14 cellular contexts compared by ENCODE assay signal in the genomic region with DNA sequence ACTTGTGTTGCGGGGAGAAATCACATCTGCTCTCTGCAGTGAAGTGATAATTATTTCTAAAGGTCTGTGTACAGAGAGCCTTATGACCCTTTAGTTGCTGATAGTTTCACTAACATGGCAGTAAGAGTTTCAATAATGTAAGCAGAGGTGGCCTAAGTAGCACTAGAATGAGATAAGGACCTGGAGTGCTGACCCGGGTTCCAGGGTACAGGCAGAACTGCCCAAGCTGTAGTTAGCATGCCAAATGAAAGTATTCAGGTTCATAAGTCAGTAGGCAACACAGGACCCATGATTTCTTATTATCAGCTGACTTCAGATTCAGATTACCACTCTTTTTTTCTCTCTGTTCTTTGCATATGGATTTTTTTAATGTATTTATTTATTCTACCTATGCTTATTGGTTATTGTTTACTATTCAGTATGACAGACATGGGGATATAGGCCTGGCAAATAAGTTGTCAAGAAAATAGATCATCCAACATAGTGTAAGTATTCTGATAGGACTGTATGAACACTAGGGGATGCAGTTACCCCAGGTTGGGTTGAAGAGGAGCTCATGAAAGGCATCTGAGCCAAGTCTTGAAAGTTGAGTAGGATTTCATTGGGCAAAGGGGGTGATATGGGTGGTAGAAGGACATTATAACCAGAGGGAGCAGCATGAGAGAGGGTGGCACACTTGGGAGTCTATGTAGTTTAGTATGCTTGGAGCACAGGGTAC.
DNase-seq lines count a peak whose midpoint lies in the region; ATAC-seq, FAIRE-seq and TF ChIP-seq lines count a peak whose summit lies in the region.
"Had no signal": no experiment of that assay in that cellular context is flagged by ENCODE, and none has a peak within 500 bp of the region (broad histone marks: within the 10 kb centered on the region; RNA-seq: fewer than 3 reads in every experiment).

No MANE protein-coding gene starts in this region.

- DNase-seq in COR-L47 (lab: John Stamatoyannopoulos, UW) (peak; percentile 3), GM23338 (ENCODE audit: low spot score) (peak; percentile 23), PC-3 (peak; percentile 25), keratinocyte (ENCODE audit: low read depth, low spot score) (no peak), PC-9 (no peak), mesenteric fat pad (ENCODE audit: low spot score) (no peak)
- no peak for DNase-seq in stimulated activated CD4-positive, alpha-beta T cell treated with anti-CD3 and anti-CD28 coated beads, Interleukin-12 subunit alpha, Interleukin-12 subunit beta, amount 100 ng/mL, for 4 hours
- no peak for DNase-seq in stimulated activated naive CD4-positive, alpha-beta T cell treated with Interleukin-2 at 50 U/mL for 16 hours (lab: John Stamatoyannopoulos, UW)
- DNase-seq: anterior cingulate cortex; CD4-positive, CD25-positive, alpha-beta regulatory T cell; foreskin fibroblast; islet precursor cell had no signal

- no peak overlapping the region for H3K4me3 Mint-ChIP-seq in GM23338
- H3K4me3 Mint-ChIP-seq: CD4-positive, CD25-positive, alpha-beta regulatory T cell; natural killer cell treated with Interleukin-12 subunit alpha and Interleukin-12 subunit beta and Interleukin-15 and Interleukin-18, amount 100 ng/mL, for 72 hours; T-helper 2 cell treated with Interferon-gamma antibody and Interleukin-4, amounts not matched to agents 5 μg/mL and 100 μg/mL, for 36 hours had no signal

- H3K79me2 ChIP-seq in GM23338 (replicated peaks; ENCODE audit: insufficient read depth) (no peaks in the 10 kb centered on the region), PC-3 (ENCODE audit: low read length) (no peaks in the 10 kb centered on the region), keratinocyte (ENCODE audit: control insufficient read depth, insufficient read depth, low read length) (no peaks in the 10 kb centered on the region), PC-9 (ENCODE audit: low read depth) (no peaks in the 10 kb centered on the region)

- H3K27ac ChIP-seq in GM23338 (ENCODE audit: low read depth), result no peak overlapping the region
- no peak overlapping the region for H3K27ac ChIP-seq in PC-3 (ENCODE audit: low read length)
- no peak overlapping the region for H3K27ac ChIP-seq in keratinocyte (ENCODE audit: control insufficient read depth, insufficient read depth, low read length)
- H3K27ac ChIP-seq in PC-9, result no peak overlapping the region

- peak; percentile 44 to 73 for TF ChIP-seq CTCF in GM23338 (conservative IDR thresholded peaks at IDR 0.05; ENCODE audit: low read depth in 2 of 2)
- 0 out of 2 replicates have a peak, but pooled peaks have one; percentile 31 for TF ChIP-seq CTCF in PC-3 (conservative IDR thresholded peaks at IDR 0.05; ENCODE audit: low read depth, low read length)
- TF ChIP-seq CTCF in keratinocyte (optimal IDR thresholded peaks at IDR 0.05 in 1 of 3, IDR thresholded peaks at IDR 0.05 in 1 of 3, conservative IDR thresholded peaks at IDR 0.05 in 1 of 3; ENCODE audit: extremely low read depth in 1 of 3, insufficient read depth in 2 of 3, low read length in 3 of 3), result peak in 2 of 3 experiments; percentile 19 to 37
- TF ChIP-seq CTCF in PC-9 (conservative IDR thresholded peaks at IDR 0.05), result no peak

- H3K36me3 ChIP-seq in GM23338 (ENCODE audit: insufficient read depth) (no peaks in the 10 kb centered on the region), PC-3 (ENCODE audit: low read depth, low read length) (no peaks in the 10 kb centered on the region), keratinocyte (ENCODE audit: control insufficient read depth in 2 of 2, extremely low read depth in 1 of 2, insufficient read depth in 2 of 2, low read length in 2 of 2) (no peaks in the 10 kb centered on the region), PC-9 (ENCODE audit: low read depth) (no peaks in the 10 kb centered on the region)

- H3K9ac ChIP-seq in PC-3 (ENCODE audit: low read length) (no peak overlapping the region), keratinocyte (ENCODE audit: control insufficient read depth, extremely low read depth, insufficient read depth, low read length) (no peak overlapping the region)

- CTCF ChIA-PET in PC-3 (lab: Charles Lee), result no interaction called here
- CTCF ChIA-PET in PC-9 (lab: Charles Lee), result interaction anchor here (0.5 kb wide), 1 partner anchor 160 kb away, joined by 6 read pairs; no protein-coding TSS in a partner anchor

- H4K20me1 ChIP-seq in GM23338 (replicated peaks; ENCODE audit: insufficient read depth) (no peaks in the 10 kb centered on the region), PC-3 (ENCODE audit: low read length) (no peaks in the 10 kb centered on the region), keratinocyte (ENCODE audit: control insufficient read depth, extremely low read depth, insufficient read depth, low read length) (no peaks in the 10 kb centered on the region), PC-9 (ENCODE audit: insufficient read depth) (no peaks in the 10 kb centered on the region)

- H3K9me3 ChIP-seq in PC-3 (ENCODE audit: low read length) (no peaks in the 10 kb centered on the region), keratinocyte (ENCODE audit: control insufficient read depth, low read depth, low read length) (no peaks in the 10 kb centered on the region), PC-9 (ENCODE audit: insufficient read depth, low read depth) (no peaks in the 10 kb centered on the region)

- H3K4me1 Mint-ChIP-seq in GM23338, result peaks cover 11% of the 10 kb centered on the region
- H3K4me1 Mint-ChIP-seq: CD4-positive, CD25-positive, alpha-beta regulatory T cell had no signal

- H3K4me2 ChIP-seq in GM23338, result no peak overlapping the region
- no peak overlapping the region for H3K4me2 ChIP-seq in PC-3 (ENCODE audit: low read length)
- no peak overlapping the region for H3K4me2 ChIP-seq in keratinocyte (ENCODE audit: control insufficient read depth, extremely low read depth, insufficient read depth, low read depth, low read length)
- no peak overlapping the region for H3K4me2 ChIP-seq in PC-9

- POLR2A ChIA-PET in PC-3 (lab: Charles Lee; ENCODE audit: unreplicated experiment), result no interaction called here
- POLR2A ChIA-PET in PC-9 (lab: Charles Lee; ENCODE audit: unreplicated experiment), result no interaction called here

- intact Hi-C loops in PC-3 (cut with micrococcal nuclease), result loop anchor here (5.0 kb wide), 2 partner anchors 52 to 97 kb away; no protein-coding TSS in a partner anchor
- intact Hi-C loops in PC-9 (cut with micrococcal nuclease; ENCODE audit: unreplicated experiment), result no loop called here

- no peaks in the 10 kb centered on the region for H3K36me3 Mint-ChIP-seq in GM23338 (ENCODE audit: low read depth)
- H3K36me3 Mint-ChIP-seq: CD4-positive, CD25-positive, alpha-beta regulatory T cell; natural killer cell treated with Interleukin-12 subunit alpha and Interleukin-12 subunit beta and Interleukin-15 and Interleukin-18, amount 100 ng/mL, for 72 hours had no signal

- H3F3A ChIP-seq in GM23338 (replicated peaks; ENCODE audit: low read depth) (no peaks in the 10 kb centered on the region), PC-3 (ENCODE audit: low read length, unreplicated experiment) (no peaks in the 10 kb centered on the region), PC-9 (ENCODE audit: insufficient read depth, low read depth) (no peaks in the 10 kb centered on the region)

- no peak for FAIRE-seq in keratinocyte (lab: Jason Lieb, UNC)

- H3K27me3 ChIP-seq in GM23338 (ENCODE audit: insufficient read depth), result no peaks in the 10 kb centered on the region
- H3K27me3 ChIP-seq in PC-3 (ENCODE audit: low read length), result no peaks in the 10 kb centered on the region
- H3K27me3 ChIP-seq in keratinocyte (ENCODE audit: control insufficient read depth, extremely low read depth, insufficient read depth, low read length), result no peaks in the 10 kb centered on the region
- H3K27me3 ChIP-seq in PC-9 (ENCODE audit: insufficient read depth, low read depth), result no peaks in the 10 kb centered on the region

- no peaks in the 10 kb centered on the region for H3K9me1 ChIP-seq in keratinocyte (ENCODE audit: control insufficient read depth, extremely low read depth, insufficient read depth, low read length)

- H3K9me2 ChIP-seq in GM23338 (ENCODE audit: insufficient read depth), result no peaks in the 10 kb centered on the region
- no peaks in the 10 kb centered on the region for H3K9me2 ChIP-seq in PC-3 (replicated peaks; ENCODE audit: low read length)
- H3K9me2 ChIP-seq in PC-9 (ENCODE audit: insufficient read depth), result no peaks in the 10 kb centered on the region

- no peak overlapping the region for H3K27ac Mint-ChIP-seq in GM23338
- H3K27ac Mint-ChIP-seq: CD4-positive, CD25-positive, alpha-beta regulatory T cell; natural killer cell treated with Interleukin-12 subunit alpha and Interleukin-12 subunit beta and Interleukin-15 and Interleukin-18, amount 100 ng/mL, for 72 hours; T-helper 2 cell treated with Interferon-gamma antibody and Interleukin-4, amounts not matched to agents 5 μg/mL and 100 μg/mL, for 36 hours had no signal

- H3K27me3 Mint-ChIP-seq in GM23338 (ENCODE audit: insufficient read depth, low read depth, poor library complexity), result no peaks in the 10 kb centered on the region
- H3K27me3 Mint-ChIP-seq: CD4-positive, CD25-positive, alpha-beta regulatory T cell; natural killer cell treated with Interleukin-12 subunit alpha and Interleukin-12 subunit beta and Interleukin-15 and Interleukin-18, amount 100 ng/mL, for 72 hours had no signal

- 0 out of 3 replicates have a peak, but pooled peaks cover 3% of the 10 kb centered on the region for H3K9me3 Mint-ChIP-seq in GM23338

- H3K4me1 ChIP-seq in GM23338 (ENCODE audit: insufficient read depth) (no peaks in the 10 kb centered on the region), PC-3 (ENCODE audit: insufficient read depth, low read length) (peaks cover 24% of the 10 kb centered on the region), keratinocyte (ENCODE audit: control insufficient read depth, extremely low read depth, insufficient read depth, low read length) (peaks cover 12% of the 10 kb centered on the region), PC-9 (replicated peaks; ENCODE audit: insufficient read depth) (no peaks in the 10 kb centered on the region)

- H3K4me3 ChIP-seq in GM23338 (no peak overlapping the region), PC-3 (ENCODE audit: low read length) (no peak overlapping the region), keratinocyte (ENCODE audit: control insufficient read depth in 2 of 3, extremely low read depth in 1 of 3, insufficient read depth in 2 of 3, low read depth in 1 of 3, low read length in 3 of 3) (no peak overlapping the region), PC-9 (no peak overlapping the region)

- no peak; the same call in 2 of the 3 replicates for ATAC-seq in GM23338
- no peak for ATAC-seq in PC-3
- ATAC-seq: natural killer cell treated with Interleukin-12 subunit alpha and Interleukin-12 subunit beta and Interleukin-15 and Interleukin-18, amount 100 ng/mL, for 72 hours had no signal

- dilution Hi-C loops in keratinocyte (cut with MboI; ENCODE audit: extremely low pct_ligation_motif_present, low sequenced_read_pairs), result no loop called here

- H2AFZ ChIP-seq in GM23338 (no peak overlapping the region), PC-3 (ENCODE audit: low read length) (no peak overlapping the region), keratinocyte (ENCODE audit: control insufficient read depth, low read length) (no peak overlapping the region), PC-9 (no peak overlapping the region)

- BruUV-seq in PC-3 (replicated peaks; lab: Mats Ljungman, UMichigan) (no TSS peak), PC-9 (replicated peaks; lab: Mats Ljungman, UMichigan) (no TSS peak)

TF ChIP-seq in GM23338, 12 proteins besides CTCF, POLR2A, EP300 and RAD21 (continues in another document):
- no peak for TF ChIP-seq JUNB (IDR thresholded peaks at IDR 0.05; ENCODE audit: unreplicated experiment)

Comparison
In these comparisons a context has a peak if more than half of its experiments do, and no peak if none do; other contexts are left out.
1. DNase-seq: peak in COR-L47 (single experiment), GM23338 (single experiment) and PC-3 (single experiment); none in keratinocyte (single experiment), PC-9 (0 of 2), stimulated activated CD4-positive, alpha-beta T cell treated with anti-CD3 and anti-CD28 coated beads, Interleukin-12 subunit alpha, Interleukin-12 subunit beta, amount 100 ng/mL, for 4 hours (single experiment), stimulated activated naive CD4-positive, alpha-beta T cell treated with Interleukin-2 at 50 U/mL for 16 hours (single experiment) and mesenteric fat pad (single experiment).